ENCODE assay signal across 19 cellular contexts in genomic region chr7:157670490-157671357, GRCh38.
DNase-seq lines count a peak whose midpoint lies in the region; ATAC-seq, FAIRE-seq and TF ChIP-seq lines count a peak whose summit lies in the region.
"Had no signal": no experiment of that assay in that cellular context is flagged by ENCODE, and none has a peak within 500 bp of the region (broad histone marks: within the 10 kb centered on the region; RNA-seq: fewer than 3 reads in every experiment).

No MANE protein-coding gene starts in this region.

- H3K79me2 ChIP-seq in astrocyte (ENCODE audit: insufficient read depth, low read length) = no peaks in the 10 kb centered on the region

- no peaks in the 10 kb centered on the region for H3K36me3 ChIP-seq in astrocyte (ENCODE audit: insufficient read depth, low read length)
- no peaks in the 10 kb centered on the region for H3K36me3 ChIP-seq in sigmoid colon

- no peak overlapping the region for H3K4me3 Mint-ChIP-seq in activated CD4-positive, alpha-beta T cell treated with anti-CD3 and anti-CD28 coated beads for 36 hours
- H3K4me3 Mint-ChIP-seq in astrocyte (ENCODE audit: unreplicated experiment) = no peak overlapping the region
- H3K4me3 Mint-ChIP-seq: activated CD4-positive, alpha-beta memory T cell treated with anti-CD3 and anti-CD28 coated beads, Interleukin-2, amount 10 ng/mL, durations not matched to agents 7 days and 5 days had no signal

- peaks cover 4% of the 10 kb centered on the region for H4K20me1 ChIP-seq in astrocyte (ENCODE audit: insufficient read depth, low read length)

- no peak for TF ChIP-seq POLR2A in sigmoid colon (IDR thresholded peaks at IDR 0.05)

- no peak for TF ChIP-seq EP300 in sigmoid colon (IDR thresholded peaks at IDR 0.05)

- no peak overlapping the region for H3K27ac Mint-ChIP-seq in activated CD4-positive, alpha-beta T cell treated with anti-CD3 and anti-CD28 coated beads for 36 hours
- H3K27ac Mint-ChIP-seq in astrocyte (ENCODE audit: unreplicated experiment) = no peak overlapping the region
- H3K27ac Mint-ChIP-seq: activated CD4-positive, alpha-beta memory T cell treated with anti-CD3 and anti-CD28 coated beads, Interleukin-2, amount 10 ng/mL, durations not matched to agents 7 days and 5 days had no signal

- H3K27me3 Mint-ChIP-seq in activated CD4-positive, alpha-beta T cell treated with anti-CD3 and anti-CD28 coated beads for 36 hours = peaks cover 10% of the 10 kb centered on the region
- no peaks in the 10 kb centered on the region for H3K27me3 Mint-ChIP-seq in astrocyte (ENCODE audit: low read depth, unreplicated experiment)

- DNase-seq in activated CD4-positive, alpha-beta T cell treated with anti-CD3 and anti-CD28 coated beads for 36 hours = peak; percentile 4
- no peak for DNase-seq in activated CD4-positive, alpha-beta T cell treated with anti-CD3 and anti-CD28 coated beads for 1 hour
- DNase-seq in M059J (ENCODE audit: low read depth) = peak; percentile 38
- peak; percentile 58 for DNase-seq in astrocyte (ENCODE audit: low read depth)
- DNase-seq in sigmoid colon = peak; percentile 46
- no peak for DNase-seq in NK-92 treated with Interleukin-12 subunit alpha and Interleukin-12 subunit beta, amount 100 ng/mL, for 24 hours (lab: John Stamatoyannopoulos, UW)
- no peak for DNase-seq in activated T-cell treated with anti-CD3 and anti-CD28 coated beads, Interleukin-2, amount 50 U/mL, for 1 hour
- DNase-seq: activated CD4-positive, alpha-beta memory T cell treated with anti-CD3 and anti-CD28 coated beads, Interleukin-2, amount 10 ng/mL, durations not matched to agents 7 days and 5 days; COR-L47; GF-D8; glutamatergic neuron; HCEC 1CT; NCI-H1105 treated with DMSO at 0.1 percent for 48 hours; NCI-H2227 treated with DMSO at 0.1 percent for 48 hours; stimulated activated CD4-positive, alpha-beta T cell treated with anti-CD3 and anti-CD28 coated beads, Interleukin-4, amount 100 ng/mL, for 24 hours had no signal

- intact Hi-C loops in activated CD4-positive, alpha-beta T cell treated with anti-CD3 and anti-CD28 coated beads for 36 hours (cut with DNase I, micrococcal nuclease) = no loop called here
- intact Hi-C loops in sigmoid colon (cut with DNase I) = no loop called here

- H3K4me2 ChIP-seq in astrocyte (ENCODE audit: low read length) = peak overlapping the region; percentile 69
- H3K4me2 ChIP-seq: A549 had no signal

- H3K9me3 ChIP-seq in astrocyte (ENCODE audit: insufficient read depth, low read depth, low read length) (no peaks in the 10 kb centered on the region), sigmoid colon (no peaks in the 10 kb centered on the region)
- H3K9me3 ChIP-seq: A549 had no signal

- no peak overlapping the region for H3K9ac ChIP-seq in astrocyte (ENCODE audit: low read length)

- POLR2A ChIA-PET in activated CD4-positive, alpha-beta T cell treated with anti-CD3 and anti-CD28 coated beads for 36 hours (lab: Charles Lee) = no interaction called here

- 64 to 75% methylated on average over 22 of the region's 22 CpGs for WGBS in sigmoid colon, 2 donors

- peaks cover 23% of the 10 kb centered on the region for H3K4me1 Mint-ChIP-seq in activated CD4-positive, alpha-beta T cell treated with anti-CD3 and anti-CD28 coated beads for 36 hours
- H3K4me1 Mint-ChIP-seq in astrocyte (ENCODE audit: low read depth, unreplicated experiment) = no peaks in the 10 kb centered on the region

- H3K4me1 ChIP-seq in astrocyte (ENCODE audit: insufficient read depth, low read length) (peaks cover 8% of the 10 kb centered on the region), sigmoid colon (no peaks in the 10 kb centered on the region)
- H3K4me1 ChIP-seq: A549 had no signal

- H3K27me3 ChIP-seq in astrocyte (ENCODE audit: insufficient read depth, low read length) (no peaks in the 10 kb centered on the region), sigmoid colon (peaks cover 0 to 4% (median 0%) of the 10 kb centered on the region in 3 donors)

- H3K4me3 ChIP-seq in astrocyte (ENCODE audit: insufficient read depth, low read depth, low read length) (peak overlapping the region; percentile 9), sigmoid colon (no peak overlapping the region)
- H3K4me3 ChIP-seq: A549, coronary artery had no signal

- ATAC-seq in activated CD4-positive, alpha-beta T cell treated with anti-CD3 and anti-CD28 coated beads for 36 hours = no peak
- ATAC-seq in HG03457 (IDR thresholded peaks at IDR 0.05; ENCODE audit: unreplicated experiment) = no peak
- ATAC-seq: A549 had no signal

- peak overlapping the region; percentile 52 for H2AFZ ChIP-seq in astrocyte (ENCODE audit: low read depth, low read length)

- TF ChIP-seq CTCF in astrocyte (IDR thresholded peaks at IDR 0.05; ENCODE audit: insufficient read depth, low read depth, low read length) = no peak
- TF ChIP-seq CTCF in sigmoid colon (IDR thresholded peaks at IDR 0.05) = no peak

- no peaks in the 10 kb centered on the region for H3K36me3 Mint-ChIP-seq in activated CD4-positive, alpha-beta T cell treated with anti-CD3 and anti-CD28 coated beads for 36 hours (ENCODE audit: low read depth)
- no peaks in the 10 kb centered on the region for H3K36me3 Mint-ChIP-seq in astrocyte (ENCODE audit: low read depth, unreplicated experiment)

- CTCF ChIA-PET in activated CD4-positive, alpha-beta T cell treated with anti-CD3 and anti-CD28 coated beads for 36 hours (lab: Charles Lee) = no interaction called here

- no peaks in the 10 kb centered on the region for H3K9me3 Mint-ChIP-seq in activated CD4-positive, alpha-beta T cell treated with anti-CD3 and anti-CD28 coated beads for 36 hours (ENCODE audit: low read depth)
- peaks cover 32% of the 10 kb centered on the region for H3K9me3 Mint-ChIP-seq in astrocyte (ENCODE audit: unreplicated experiment)
- H3K9me3 Mint-ChIP-seq: activated CD4-positive, alpha-beta memory T cell treated with anti-CD3 and anti-CD28 coated beads, Interleukin-2, amount 10 ng/mL, durations not matched to agents 7 days and 5 days had no signal

- no peak for FAIRE-seq in astrocyte (lab: Jason Lieb, UNC)
- FAIRE-seq: A549, islet of Langerhans had no signal

- H3K27ac ChIP-seq in astrocyte (ENCODE audit: low read depth, low read length) = no peak overlapping the region
- H3K27ac ChIP-seq in sigmoid colon = no peak overlapping the region
- H3K27ac ChIP-seq: A549, coronary artery had no signal

Comparison
In these comparisons a context has a peak if more than half of its experiments do, and no peak if none do; other contexts are left out.
1. DNase-seq: peak in activated CD4-positive, alpha-beta T cell treated with anti-CD3 and anti-CD28 coated beads for 36 hours (single experiment), M059J (single experiment), astrocyte (single experiment) and sigmoid colon (single experiment); none in activated CD4-positive, alpha-beta T cell treated with anti-CD3 and anti-CD28 coated beads for 1 hour (single experiment), NK-92 treated with Interleukin-12 subunit alpha and Interleukin-12 subunit beta, amount 100 ng/mL, for 24 hours (single experiment) and activated T-cell treated with anti-CD3 and anti-CD28 coated beads, Interleukin-2, amount 50 U/mL, for 1 hour (single experiment).